ENCODE assay signal across 1 cellular context in the genomic region with DNA sequence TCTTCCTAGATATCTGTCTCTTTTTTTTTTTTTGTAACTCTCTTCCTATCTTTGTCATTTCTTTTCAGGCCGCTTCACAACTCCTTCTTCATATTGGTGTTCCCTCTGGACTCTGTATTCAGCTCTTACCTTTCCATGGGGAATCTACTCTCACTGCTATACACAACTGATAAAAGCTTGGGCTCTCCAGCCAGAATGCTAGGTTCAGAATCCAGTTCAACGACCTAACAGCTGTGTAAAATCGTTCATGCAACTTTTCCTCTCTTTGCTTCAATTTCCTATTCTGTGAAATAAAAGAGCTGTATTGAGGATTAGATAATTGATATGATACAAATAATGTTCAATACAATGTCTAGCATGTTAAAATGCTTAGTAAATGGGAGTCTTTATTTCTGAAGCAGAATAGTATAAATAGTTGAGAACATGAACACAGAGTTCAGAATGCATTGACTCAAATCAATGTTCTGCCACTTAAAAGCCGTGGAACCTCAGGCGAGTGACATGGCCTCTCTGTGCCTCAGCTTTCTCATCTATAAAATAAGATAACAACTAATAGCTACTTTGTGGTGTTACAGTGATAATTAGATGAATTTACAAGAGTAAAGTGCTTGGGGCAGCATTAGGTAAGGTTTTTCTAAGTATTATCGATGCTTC.
TF ChIP-seq lines count a peak whose summit lies in the region.

No MANE protein-coding gene starts in this region.

TF ChIP-seq in GM23338, 12 proteins besides CTCF, POLR2A, EP300 and RAD21:
- no peak for TF ChIP-seq ZNF331 (CRISPR knock-in tag; IDR thresholded peaks at IDR 0.05; ENCODE audit: low read depth)
- TF ChIP-seq ZNF114 (CRISPR knock-in tag; IDR thresholded peaks at IDR 0.05): no peak
- TF ChIP-seq JUNB (IDR thresholded peaks at IDR 0.05; ENCODE audit: unreplicated experiment): no peak
- no peak for TF ChIP-seq EZH2phosphoT487 (IDR thresholded peaks at IDR 0.05; ENCODE audit: unreplicated experiment)
- TF ChIP-seq CREB1 (CRISPR knock-in tag; IDR thresholded peaks at IDR 0.05; ENCODE audit: low read depth): no peak
- TF ChIP-seq, protein P1, sequence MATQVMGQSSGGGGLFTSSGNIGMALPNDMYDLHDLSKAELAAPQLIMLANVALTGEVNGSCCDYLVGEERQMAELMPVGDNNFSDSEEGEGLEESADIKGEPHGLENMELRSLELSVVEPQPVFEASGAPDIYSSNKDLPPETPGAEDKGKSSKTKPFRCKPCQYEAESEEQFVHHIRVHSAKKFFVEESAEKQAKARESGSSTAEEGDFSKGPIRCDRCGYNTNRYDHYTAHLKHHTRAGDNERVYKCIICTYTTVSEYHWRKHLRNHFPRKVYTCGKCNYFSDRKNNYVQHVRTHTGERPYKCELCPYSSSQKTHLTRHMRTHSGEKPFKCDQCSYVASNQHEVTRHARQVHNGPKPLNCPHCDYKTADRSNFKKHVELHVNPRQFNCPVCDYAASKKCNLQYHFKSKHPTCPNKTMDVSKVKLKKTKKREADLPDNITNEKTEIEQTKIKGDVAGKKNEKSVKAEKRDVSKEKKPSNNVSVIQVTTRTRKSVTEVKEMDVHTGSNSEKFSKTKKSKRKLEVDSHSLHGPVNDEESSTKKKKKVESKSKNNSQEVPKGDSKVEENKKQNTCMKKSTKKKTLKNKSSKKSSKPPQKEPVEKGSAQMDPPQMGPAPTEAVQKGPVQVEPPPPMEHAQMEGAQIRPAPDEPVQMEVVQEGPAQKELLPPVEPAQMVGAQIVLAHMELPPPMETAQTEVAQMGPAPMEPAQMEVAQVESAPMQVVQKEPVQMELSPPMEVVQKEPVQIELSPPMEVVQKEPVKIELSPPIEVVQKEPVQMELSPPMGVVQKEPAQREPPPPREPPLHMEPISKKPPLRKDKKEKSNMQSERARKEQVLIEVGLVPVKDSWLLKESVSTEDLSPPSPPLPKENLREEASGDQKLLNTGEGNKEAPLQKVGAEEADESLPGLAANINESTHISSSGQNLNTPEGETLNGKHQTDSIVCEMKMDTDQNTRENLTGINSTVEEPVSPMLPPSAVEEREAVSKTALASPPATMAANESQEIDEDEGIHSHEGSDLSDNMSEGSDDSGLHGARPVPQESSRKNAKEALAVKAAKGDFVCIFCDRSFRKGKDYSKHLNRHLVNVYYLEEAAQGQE (IDR thresholded peaks at IDR 0.05; ENCODE audit: unreplicated experiment): no peak
- TF ChIP-seq, protein P2, sequence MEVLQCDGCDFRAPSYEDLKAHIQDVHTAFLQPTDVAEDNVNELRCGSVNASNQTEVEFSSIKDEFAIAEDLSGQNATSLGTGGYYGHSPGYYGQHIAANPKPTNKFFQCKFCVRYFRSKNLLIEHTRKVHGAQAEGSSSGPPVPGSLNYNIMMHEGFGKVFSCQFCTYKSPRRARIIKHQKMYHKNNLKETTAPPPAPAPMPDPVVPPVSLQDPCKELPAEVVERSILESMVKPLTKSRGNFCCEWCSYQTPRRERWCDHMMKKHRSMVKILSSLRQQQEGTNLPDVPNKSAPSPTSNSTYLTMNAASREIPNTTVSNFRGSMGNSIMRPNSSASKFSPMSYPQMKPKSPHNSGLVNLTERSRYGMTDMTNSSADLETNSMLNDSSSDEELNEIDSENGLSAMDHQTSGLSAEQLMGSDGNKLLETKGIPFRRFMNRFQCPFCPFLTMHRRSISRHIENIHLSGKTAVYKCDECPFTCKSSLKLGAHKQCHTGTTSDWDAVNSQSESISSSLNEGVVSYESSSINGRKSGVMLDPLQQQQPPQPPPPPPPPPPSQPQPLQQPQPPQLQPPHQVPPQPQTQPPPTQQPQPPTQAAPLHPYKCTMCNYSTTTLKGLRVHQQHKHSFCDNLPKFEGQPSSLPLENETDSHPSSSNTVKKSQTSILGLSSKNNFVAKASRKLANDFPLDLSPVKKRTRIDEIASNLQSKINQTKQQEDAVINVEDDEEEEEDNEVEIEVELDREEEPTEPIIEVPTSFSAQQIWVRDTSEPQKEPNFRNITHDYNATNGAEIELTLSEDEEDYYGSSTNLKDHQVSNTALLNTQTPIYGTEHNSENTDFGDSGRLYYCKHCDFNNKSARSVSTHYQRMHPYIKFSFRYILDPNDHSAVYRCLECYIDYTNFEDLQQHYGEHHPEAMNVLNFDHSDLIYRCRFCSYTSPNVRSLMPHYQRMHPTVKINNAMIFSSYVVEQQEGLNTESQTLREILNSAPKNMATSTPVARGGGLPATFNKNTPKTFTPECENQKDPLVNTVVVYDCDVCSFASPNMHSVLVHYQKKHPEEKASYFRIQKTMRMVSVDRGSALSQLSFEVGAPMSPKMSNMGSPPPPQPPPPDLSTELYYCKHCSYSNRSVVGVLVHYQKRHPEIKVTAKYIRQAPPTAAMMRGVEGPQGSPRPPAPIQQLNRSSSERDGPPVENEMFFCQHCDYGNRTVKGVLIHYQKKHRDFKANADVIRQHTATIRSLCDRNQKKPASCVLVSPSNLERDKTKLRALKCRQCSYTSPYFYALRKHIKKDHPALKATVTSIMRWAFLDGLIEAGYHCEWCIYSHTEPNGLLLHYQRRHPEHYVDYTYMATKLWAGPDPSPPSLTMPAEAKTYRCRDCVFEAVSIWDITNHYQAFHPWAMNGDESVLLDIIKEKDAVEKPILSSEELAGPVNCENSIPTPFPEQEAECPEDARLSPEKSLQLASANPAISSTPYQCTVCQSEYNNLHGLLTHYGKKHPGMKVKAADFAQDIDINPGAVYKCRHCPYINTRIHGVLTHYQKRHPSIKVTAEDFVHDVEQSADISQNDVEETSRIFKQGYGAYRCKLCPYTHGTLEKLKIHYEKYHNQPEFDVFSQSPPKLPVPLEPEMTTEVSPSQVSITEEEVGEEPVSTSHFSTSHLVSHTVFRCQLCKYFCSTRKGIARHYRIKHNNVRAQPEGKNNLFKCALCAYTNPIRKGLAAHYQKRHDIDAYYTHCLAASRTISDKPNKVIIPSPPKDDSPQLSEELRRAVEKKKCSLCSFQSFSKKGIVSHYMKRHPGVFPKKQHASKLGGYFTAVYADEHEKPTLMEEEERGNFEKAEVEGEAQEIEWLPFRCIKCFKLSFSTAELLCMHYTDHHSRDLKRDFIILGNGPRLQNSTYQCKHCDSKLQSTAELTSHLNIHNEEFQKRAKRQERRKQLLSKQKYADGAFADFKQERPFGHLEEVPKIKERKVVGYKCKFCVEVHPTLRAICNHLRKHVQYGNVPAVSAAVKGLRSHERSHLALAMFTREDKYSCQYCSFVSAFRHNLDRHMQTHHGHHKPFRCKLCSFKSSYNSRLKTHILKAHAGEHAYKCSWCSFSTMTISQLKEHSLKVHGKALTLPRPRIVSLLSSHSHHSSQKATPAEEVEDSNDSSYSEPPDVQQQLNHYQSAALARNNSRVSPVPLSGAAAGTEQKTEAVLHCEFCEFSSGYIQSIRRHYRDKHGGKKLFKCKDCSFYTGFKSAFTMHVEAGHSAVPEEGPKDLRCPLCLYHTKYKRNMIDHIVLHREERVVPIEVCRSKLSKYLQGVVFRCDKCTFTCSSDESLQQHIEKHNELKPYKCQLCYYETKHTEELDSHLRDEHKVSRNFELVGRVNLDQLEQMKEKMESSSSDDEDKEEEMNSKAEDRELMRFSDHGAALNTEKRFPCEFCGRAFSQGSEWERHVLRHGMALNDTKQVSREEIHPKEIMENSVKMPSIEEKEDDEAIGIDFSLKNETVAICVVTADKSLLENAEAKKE (CRISPR knock-in tag; IDR thresholded peaks at IDR 0.05): no peak
- TF ChIP-seq STAT1 (IDR thresholded peaks at IDR 0.05; ENCODE audit: unreplicated experiment): no peak
- TF ChIP-seq, protein P3, sequence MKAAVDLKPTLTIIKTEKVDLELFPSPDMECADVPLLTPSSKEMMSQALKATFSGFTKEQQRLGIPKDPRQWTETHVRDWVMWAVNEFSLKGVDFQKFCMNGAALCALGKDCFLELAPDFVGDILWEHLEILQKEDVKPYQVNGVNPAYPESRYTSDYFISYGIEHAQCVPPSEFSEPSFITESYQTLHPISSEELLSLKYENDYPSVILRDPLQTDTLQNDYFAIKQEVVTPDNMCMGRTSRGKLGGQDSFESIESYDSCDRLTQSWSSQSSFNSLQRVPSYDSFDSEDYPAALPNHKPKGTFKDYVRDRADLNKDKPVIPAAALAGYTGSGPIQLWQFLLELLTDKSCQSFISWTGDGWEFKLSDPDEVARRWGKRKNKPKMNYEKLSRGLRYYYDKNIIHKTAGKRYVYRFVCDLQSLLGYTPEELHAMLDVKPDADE (IDR thresholded peaks at IDR 0.05): no peak
- no peak for TF ChIP-seq POLR2AphosphoS5 (IDR thresholded peaks at IDR 0.05; ENCODE audit: low read depth)
- TF ChIP-seq NANOG (IDR thresholded peaks at IDR 0.05; ENCODE audit: borderline replicate concordance): no peak
- TF ChIP-seq EZH2 (IDR thresholded peaks at IDR 0.05; ENCODE audit: low read depth, unreplicated experiment): no peak
